Comparison of ENCODE assay signal across 9 cellular contexts in the genomic region with DNA sequence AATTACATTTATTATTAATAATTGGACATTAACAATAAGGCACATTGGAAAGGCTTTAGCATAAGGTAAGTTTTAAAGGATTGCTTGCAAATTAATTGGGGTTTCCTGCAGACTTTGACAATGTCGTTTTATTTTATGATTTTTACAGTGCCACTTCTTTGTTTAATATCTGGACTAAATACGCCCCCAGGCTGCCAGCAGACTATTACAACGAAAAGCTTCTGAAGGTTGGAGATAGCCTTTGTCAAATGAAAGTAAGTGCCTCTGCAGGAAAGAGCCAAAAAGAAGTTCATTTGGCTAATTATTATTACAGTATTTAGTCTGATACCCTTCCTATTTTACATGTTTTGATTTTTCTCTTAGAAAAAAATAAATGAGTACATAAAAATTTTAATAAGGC. TPM values are rescaled to one million over a fixed set of nuclear protein-coding genes. Genes with fewer than 3 reads are reported as not detected.
A peak's percentile ranks its signal among the peaks of the same experiment; 100 is the strongest.
DNase-seq lines count a peak whose midpoint lies in the region; ATAC-seq and TF ChIP-seq lines count a peak whose summit lies in the region.
"Had no signal": no experiment of that assay in that cellular context is flagged by ENCODE, and none has a peak within 500 bp of the region (broad histone marks: within the 10 kb centered on the region; RNA-seq: fewer than 3 reads in every experiment).

No MANE protein-coding gene starts in this region.

- H3K36me3 ChIP-seq in transverse colon, result no peaks in the 10 kb centered on the region

- H3K4me1 Mint-ChIP-seq in activated naive CD4-positive, alpha-beta T cell treated with anti-CD3 and anti-CD28 coated beads, Interleukin-2, amount 10 ng/mL, durations not matched to agents 7 days and 5 days, result peaks cover 63% of the 10 kb centered on the region

- in situ Hi-C loops in transverse colon (cut with MboI; ENCODE audit: low pct_ligation_motif_present in 1 of 4, low pct_unique_long_range_greater_than_20kb in 1 of 4, low sequenced_read_pairs in 3 of 4), result loop anchor here in 2 of 4 donors (25.0 kb wide), 2 partner anchors 88 to 288 kb away; a partner anchor contains a TSS

- no peak for ATAC-seq in activated naive CD4-positive, alpha-beta T cell treated with anti-CD3 and anti-CD28 coated beads, Interleukin-2, amount 50 U/mL, for 72 hours

- H3K27ac ChIP-seq in transverse colon, result peak overlapping the region; percentile 50 to 68 (median 62)

- intact Hi-C loops in transverse colon (cut with DNase I; ENCODE audit: low total_unique reads), result no loop called here

- H3K4me3 Mint-ChIP-seq in activated naive CD4-positive, alpha-beta T cell treated with anti-CD3 and anti-CD28 coated beads, Interleukin-2, amount 10 ng/mL, durations not matched to agents 7 days and 5 days, result no peak overlapping the region

- DNase-seq in activated naive CD4-positive, alpha-beta T cell treated with anti-CD3 and anti-CD28 coated beads, Interleukin-2, amount 10 ng/mL, durations not matched to agents 7 days and 5 days, result no peak
- no peak for DNase-seq in activated naive CD4-positive, alpha-beta T cell treated with anti-CD3 and anti-CD28 coated beads, Interleukin-2, amount 50 U/mL, for 72 hours (ENCODE audit: low spot score in 2 of 2)
- peak; percentile 26 for DNase-seq in RKO (ENCODE audit: low spot score)
- DNase-seq in epithelial cell of esophagus (ENCODE audit: low read depth), result peak; percentile 23
- DNase-seq in transverse colon, result no peak
- DNase-seq in activated gamma-delta T cell (lab: John Stamatoyannopoulos, UW), result no peak
- no peak for DNase-seq in NCI-H128 (lab: John Stamatoyannopoulos, UW; ENCODE audit: unreplicated experiment)
- no peak for DNase-seq in activated CD4-positive, alpha-beta T cell treated with anti-CD3 and anti-CD28 coated beads for 4 hours
- DNase-seq: NCI-H2081 treated with DMSO at 0.1 percent for 48 hours had no signal

- no peaks in the 10 kb centered on the region for H3K9me3 ChIP-seq in transverse colon

- H3K9me3 Mint-ChIP-seq in activated naive CD4-positive, alpha-beta T cell treated with anti-CD3 and anti-CD28 coated beads, Interleukin-2, amount 10 ng/mL, durations not matched to agents 7 days and 5 days, result peaks cover 2% of the 10 kb centered on the region
- H3K9me3 Mint-ChIP-seq in activated naive CD4-positive, alpha-beta T cell treated with anti-CD3 and anti-CD28 coated beads, Interleukin-2, amount 50 U/mL, for 72 hours, result no peaks in the 10 kb centered on the region

- no peak for TF ChIP-seq CTCF in epithelial cell of esophagus (IDR thresholded peaks at IDR 0.05; ENCODE audit: insufficient read depth, low read depth, low read length, missing control alignments)
- TF ChIP-seq CTCF in transverse colon (IDR thresholded peaks at IDR 0.05), result no peak

- no peaks in the 10 kb centered on the region for H3K27me3 ChIP-seq in transverse colon

- TF ChIP-seq EP300 in transverse colon (IDR thresholded peaks at IDR 0.05; ENCODE audit: low read depth), result no peak

- H3K36me3 Mint-ChIP-seq in activated naive CD4-positive, alpha-beta T cell treated with anti-CD3 and anti-CD28 coated beads, Interleukin-2, amount 10 ng/mL, durations not matched to agents 7 days and 5 days, result peaks cover 10% of the 10 kb centered on the region
- H3K36me3 Mint-ChIP-seq in activated naive CD4-positive, alpha-beta T cell treated with anti-CD3 and anti-CD28 coated beads, Interleukin-2, amount 50 U/mL, for 72 hours, result no peaks in the 10 kb centered on the region

- no peak overlapping the region for H3K4me3 ChIP-seq in epithelial cell of esophagus (ENCODE audit: low read length)
- H3K4me3 ChIP-seq in transverse colon, result no peak overlapping the region

- H3K4me1 ChIP-seq in transverse colon, result peaks cover 0 to 16% (median 6%) of the 10 kb centered on the region in 4 donors

- no peak for TF ChIP-seq POLR2A in transverse colon (IDR thresholded peaks at IDR 0.05)

- CTCF ChIA-PET in activated naive CD4-positive, alpha-beta T cell treated with anti-CD3 and anti-CD28 coated beads, Interleukin-2, amount 10 ng/mL, durations not matched to agents 7 days and 5 days (lab: Charles Lee), result interaction anchor here (0.5 to 2.6 kb wide), 4 partner anchors 14 to 289 kb away, joined by 3 to 15 read pairs (median 4); no protein-coding TSS in a partner anchor

- peak overlapping the region; percentile 81 for H3K27ac Mint-ChIP-seq in activated naive CD4-positive, alpha-beta T cell treated with anti-CD3 and anti-CD28 coated beads, Interleukin-2, amount 10 ng/mL, durations not matched to agents 7 days and 5 days
- H3K27ac Mint-ChIP-seq in activated naive CD4-positive, alpha-beta T cell treated with anti-CD3 and anti-CD28 coated beads, Interleukin-2, amount 50 U/mL, for 72 hours, result peak overlapping the region in 1 of 2 donors; percentile 30

- H3K27me3 Mint-ChIP-seq in activated naive CD4-positive, alpha-beta T cell treated with anti-CD3 and anti-CD28 coated beads, Interleukin-2, amount 10 ng/mL, durations not matched to agents 7 days and 5 days, result peaks cover 4% of the 10 kb centered on the region

- 43 to 46% methylated on average over 3 of the region's 3 CpGs for WGBS in transverse colon (ENCODE audit: low coverage in 1 of 2), 2 donors

RNA-seq across cellular contexts. Expression of a gene that starts 11.3 kb away (rescaled TPM):
- under 1 TPM; 0.30 to 0.31 TPM for total RNA-seq in activated naive CD4-positive, alpha-beta T cell treated with anti-CD3 and anti-CD28 coated beads, Interleukin-2, amount 50 U/mL, for 72 hours
- 10 to 100 TPM in 1 of 4 donors, 1 to 10 TPM in 1, under 1 TPM in 1, not detected in 1; 0.14 to 22.3 (median 2.1) TPM for total RNA-seq in transverse colon

Comparison
In these comparisons a context has a peak if more than half of its experiments do, and no peak if none do; other contexts are left out.
1. DNase-seq: peak in RKO (single experiment) and epithelial cell of esophagus (single experiment); none in activated naive CD4-positive, alpha-beta T cell treated with anti-CD3 and anti-CD28 coated beads, Interleukin-2, amount 10 ng/mL, durations not matched to agents 7 days and 5 days (single experiment), activated naive CD4-positive, alpha-beta T cell treated with anti-CD3 and anti-CD28 coated beads, Interleukin-2, amount 50 U/mL, for 72 hours (0 of 2), transverse colon (single experiment), activated gamma-delta T cell (single experiment), NCI-H128 (single experiment) and activated CD4-positive, alpha-beta T cell treated with anti-CD3 and anti-CD28 coated beads for 4 hours (0 of 2).